In the genomic region with DNA sequence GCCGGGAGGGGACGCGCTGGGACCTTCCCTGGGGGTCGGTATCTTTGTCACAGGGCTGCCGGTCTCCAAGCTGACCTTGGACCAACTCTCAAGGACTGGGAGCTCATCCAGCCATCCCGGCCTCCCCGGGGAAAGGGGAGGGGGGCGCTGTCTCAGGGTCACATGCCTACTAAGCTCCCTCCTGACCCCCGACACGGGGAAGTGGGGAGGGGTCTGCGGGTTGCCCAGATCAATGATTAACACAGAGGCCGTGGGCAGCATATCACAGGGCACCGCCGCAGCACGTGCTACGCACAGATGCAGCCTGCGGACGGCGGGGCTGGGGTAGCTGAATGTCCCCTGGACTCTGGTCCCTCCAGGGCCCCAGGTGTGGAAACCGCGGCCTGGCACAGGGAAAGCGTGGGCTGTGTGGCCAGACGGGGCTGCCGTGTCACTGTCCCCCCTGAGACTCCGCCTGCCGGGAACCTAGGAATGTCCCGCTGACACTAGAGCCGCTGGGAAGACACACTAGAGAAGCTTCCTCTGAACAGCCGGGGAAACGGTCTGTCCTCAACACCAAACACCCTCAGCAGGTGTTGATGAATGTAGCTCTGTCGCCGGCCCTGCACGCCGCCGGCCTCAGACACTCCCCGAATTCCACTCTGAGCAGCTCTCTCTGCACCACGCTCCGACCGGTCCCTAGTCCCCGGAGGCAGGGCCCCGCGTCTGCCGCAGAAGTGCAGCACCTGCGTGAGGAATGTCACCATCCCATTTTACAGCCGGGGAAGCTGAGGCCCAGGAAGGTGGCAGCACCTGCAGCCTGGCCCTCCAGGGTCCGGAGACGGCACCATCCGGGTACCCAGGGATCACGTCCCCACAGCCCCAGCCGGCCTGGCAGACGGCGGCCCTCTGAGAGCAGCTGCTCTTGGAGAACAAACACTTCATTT, we compare ENCODE assay signal across 12 cellular contexts.
"Had no signal": no experiment of that assay in that cellular context is flagged by ENCODE, and none has a peak within 500 bp of the region (broad histone marks: within the 10 kb centered on the region; RNA-seq: fewer than 3 reads in every experiment).

No MANE protein-coding gene starts in this region.

- ATAC-seq: left ventricle myocardium superior, T-cell had no signal

- DNase-seq: activated CD4-positive, CD25-positive, alpha-beta regulatory T cell treated with anti-CD3 and anti-CD28 coated beads, Interleukin-2, amount 50 U/mL, for 72 hours; activated naive CD8-positive, alpha-beta T cell treated with anti-CD3 and anti-CD28 coated beads for 36 hours; cortex of kidney; effector CD8-positive, alpha-beta T cell; foreskin melanocyte; head of caudate nucleus; left ventricle myocardium superior; stimulated activated CD4-positive, alpha-beta T cell treated with anti-CD3 and anti-CD28 coated beads, Interleukin-12 subunit alpha, Interleukin-12 subunit beta, amount 100 ng/mL, for 4 hours; stimulated activated CD4-positive, alpha-beta T cell treated with anti-CD3 and anti-CD28 coated beads, Interleukin-2, amount 100 ng/mL, for 24 hours; T-cell; T-helper 9 cell; tibial artery had no signal

- H3K27ac ChIP-seq: tibial artery had no signal

- H3K4me3 ChIP-seq: tibial artery had no signal

- H3K27me3 ChIP-seq: tibial artery had no signal
